ENCODE assay signal across 1 cellular context in the genomic region with DNA sequence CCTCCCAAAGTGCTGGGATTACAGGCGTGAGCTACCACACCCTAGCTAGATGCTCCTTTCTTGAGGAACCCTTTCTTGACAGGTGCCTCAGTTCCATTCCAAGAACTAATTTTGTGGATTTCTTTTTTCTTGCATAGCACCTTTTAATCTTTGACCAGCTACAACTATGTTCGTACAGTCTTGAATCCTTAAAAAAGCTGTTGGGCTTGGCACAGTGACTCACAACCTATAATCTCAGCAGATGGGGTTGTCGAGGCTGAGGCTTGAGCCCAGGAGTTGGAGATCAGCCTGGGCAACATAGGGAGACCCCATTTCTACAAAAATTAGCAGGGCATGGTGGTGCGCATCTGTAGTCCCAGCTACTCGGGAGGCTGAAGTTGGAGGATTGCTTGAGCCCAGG.
TF ChIP-seq lines count a peak whose summit lies in the region.

No MANE protein-coding gene starts in this region.

TF ChIP-seq in HEK293, 187 proteins besides CTCF, POLR2A, EP300 and RAD21 (continued from another document):
- TF ChIP-seq, protein P1, sequence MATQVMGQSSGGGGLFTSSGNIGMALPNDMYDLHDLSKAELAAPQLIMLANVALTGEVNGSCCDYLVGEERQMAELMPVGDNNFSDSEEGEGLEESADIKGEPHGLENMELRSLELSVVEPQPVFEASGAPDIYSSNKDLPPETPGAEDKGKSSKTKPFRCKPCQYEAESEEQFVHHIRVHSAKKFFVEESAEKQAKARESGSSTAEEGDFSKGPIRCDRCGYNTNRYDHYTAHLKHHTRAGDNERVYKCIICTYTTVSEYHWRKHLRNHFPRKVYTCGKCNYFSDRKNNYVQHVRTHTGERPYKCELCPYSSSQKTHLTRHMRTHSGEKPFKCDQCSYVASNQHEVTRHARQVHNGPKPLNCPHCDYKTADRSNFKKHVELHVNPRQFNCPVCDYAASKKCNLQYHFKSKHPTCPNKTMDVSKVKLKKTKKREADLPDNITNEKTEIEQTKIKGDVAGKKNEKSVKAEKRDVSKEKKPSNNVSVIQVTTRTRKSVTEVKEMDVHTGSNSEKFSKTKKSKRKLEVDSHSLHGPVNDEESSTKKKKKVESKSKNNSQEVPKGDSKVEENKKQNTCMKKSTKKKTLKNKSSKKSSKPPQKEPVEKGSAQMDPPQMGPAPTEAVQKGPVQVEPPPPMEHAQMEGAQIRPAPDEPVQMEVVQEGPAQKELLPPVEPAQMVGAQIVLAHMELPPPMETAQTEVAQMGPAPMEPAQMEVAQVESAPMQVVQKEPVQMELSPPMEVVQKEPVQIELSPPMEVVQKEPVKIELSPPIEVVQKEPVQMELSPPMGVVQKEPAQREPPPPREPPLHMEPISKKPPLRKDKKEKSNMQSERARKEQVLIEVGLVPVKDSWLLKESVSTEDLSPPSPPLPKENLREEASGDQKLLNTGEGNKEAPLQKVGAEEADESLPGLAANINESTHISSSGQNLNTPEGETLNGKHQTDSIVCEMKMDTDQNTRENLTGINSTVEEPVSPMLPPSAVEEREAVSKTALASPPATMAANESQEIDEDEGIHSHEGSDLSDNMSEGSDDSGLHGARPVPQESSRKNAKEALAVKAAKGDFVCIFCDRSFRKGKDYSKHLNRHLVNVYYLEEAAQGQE (tag by site-specific recombination; IDR thresholded peaks at IDR 0.05) = no peak
- TF ChIP-seq ZBTB17 (tag by site-specific recombination; IDR thresholded peaks at IDR 0.05) = no peak
- TF ChIP-seq ZNF155 (tag by site-specific recombination; IDR thresholded peaks at IDR 0.05) = no peak
- TF ChIP-seq, protein P2, sequence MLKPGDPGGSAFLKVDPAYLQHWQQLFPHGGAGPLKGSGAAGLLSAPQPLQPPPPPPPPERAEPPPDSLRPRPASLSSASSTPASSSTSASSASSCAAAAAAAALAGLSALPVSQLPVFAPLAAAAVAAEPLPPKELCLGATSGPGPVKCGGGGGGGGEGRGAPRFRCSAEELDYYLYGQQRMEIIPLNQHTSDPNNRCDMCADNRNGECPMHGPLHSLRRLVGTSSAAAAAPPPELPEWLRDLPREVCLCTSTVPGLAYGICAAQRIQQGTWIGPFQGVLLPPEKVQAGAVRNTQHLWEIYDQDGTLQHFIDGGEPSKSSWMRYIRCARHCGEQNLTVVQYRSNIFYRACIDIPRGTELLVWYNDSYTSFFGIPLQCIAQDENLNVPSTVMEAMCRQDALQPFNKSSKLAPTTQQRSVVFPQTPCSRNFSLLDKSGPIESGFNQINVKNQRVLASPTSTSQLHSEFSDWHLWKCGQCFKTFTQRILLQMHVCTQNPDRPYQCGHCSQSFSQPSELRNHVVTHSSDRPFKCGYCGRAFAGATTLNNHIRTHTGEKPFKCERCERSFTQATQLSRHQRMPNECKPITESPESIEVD (tag by site-specific recombination; IDR thresholded peaks at IDR 0.05) = no peak
- TF ChIP-seq, protein P3, sequence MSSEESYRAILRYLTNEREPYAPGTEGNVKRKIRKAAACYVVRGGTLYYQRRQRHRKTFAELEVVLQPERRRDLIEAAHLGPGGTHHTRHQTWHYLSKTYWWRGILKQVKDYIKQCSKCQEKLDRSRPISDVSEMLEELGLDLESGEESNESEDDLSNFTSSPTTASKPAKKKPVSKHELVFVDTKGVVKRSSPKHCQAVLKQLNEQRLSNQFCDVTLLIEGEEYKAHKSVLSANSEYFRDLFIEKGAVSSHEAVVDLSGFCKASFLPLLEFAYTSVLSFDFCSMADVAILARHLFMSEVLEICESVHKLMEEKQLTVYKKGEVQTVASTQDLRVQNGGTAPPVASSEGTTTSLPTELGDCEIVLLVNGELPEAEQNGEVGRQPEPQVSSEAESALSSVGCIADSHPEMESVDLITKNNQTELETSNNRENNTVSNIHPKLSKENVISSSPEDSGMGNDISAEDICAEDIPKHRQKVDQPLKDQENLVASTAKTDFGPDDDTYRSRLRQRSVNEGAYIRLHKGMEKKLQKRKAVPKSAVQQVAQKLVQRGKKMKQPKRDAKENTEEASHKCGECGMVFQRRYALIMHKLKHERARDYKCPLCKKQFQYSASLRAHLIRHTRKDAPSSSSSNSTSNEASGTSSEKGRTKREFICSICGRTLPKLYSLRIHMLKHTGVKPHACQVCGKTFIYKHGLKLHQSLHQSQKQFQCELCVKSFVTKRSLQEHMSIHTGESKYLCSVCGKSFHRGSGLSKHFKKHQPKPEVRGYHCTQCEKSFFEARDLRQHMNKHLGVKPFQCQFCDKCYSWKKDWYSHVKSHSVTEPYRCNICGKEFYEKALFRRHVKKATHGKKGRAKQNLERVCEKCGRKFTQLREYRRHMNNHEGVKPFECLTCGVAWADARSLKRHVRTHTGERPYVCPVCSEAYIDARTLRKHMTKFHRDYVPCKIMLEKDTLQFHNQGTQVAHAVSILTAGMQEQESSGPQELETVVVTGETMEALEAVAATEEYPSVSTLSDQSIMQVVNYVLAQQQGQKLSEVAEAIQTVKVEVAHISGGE (tag by site-specific recombination; conservative IDR thresholded peaks at IDR 0.05; ENCODE audit: low read depth) = no peak
- TF ChIP-seq KLF16 (tag by site-specific recombination; IDR thresholded peaks at IDR 0.05) = no peak
